Comparison of ENCODE assay signal across 8 cellular contexts in genomic region chr3:136787226-136787793, GRCh38. TPM values are rescaled to one million over a fixed set of nuclear protein-coding genes. Genes with fewer than 3 reads are reported as not detected.
DNase-seq lines count a peak whose midpoint lies in the region; ATAC-seq and TF ChIP-seq lines count a peak whose summit lies in the region.

No MANE protein-coding gene starts in this region.

- peaks cover 19% of the 10 kb centered on the region for H3K4me1 ChIP-seq in GM23248 (ENCODE audit: insufficient read depth)
- H3K4me1 ChIP-seq in OCI-LY3 (ENCODE audit: low read length): peaks cover 16% of the 10 kb centered on the region
- no peaks in the 10 kb centered on the region for H3K4me1 ChIP-seq in breast epithelium
- no peaks in the 10 kb centered on the region for H3K4me1 ChIP-seq in aorta (ENCODE audit: control insufficient read depth in 1 of 2, insufficient read depth in 2 of 2, low read length in 2 of 2)

- H3K36me3 ChIP-seq in GM23248 (ENCODE audit: low read depth) (no peaks in the 10 kb centered on the region), OCI-LY3 (replicated peaks; ENCODE audit: low read depth, low read length) (no peaks in the 10 kb centered on the region), breast epithelium (no peaks in the 10 kb centered on the region), aorta (ENCODE audit: control insufficient read depth in 1 of 2, insufficient read depth in 2 of 2, low read length in 1 of 2) (no peaks in the 10 kb centered on the region)

- peaks cover 15% of the 10 kb centered on the region for H3K4me1 Mint-ChIP-seq in mesothelial cell of epicardium

- H3F3A ChIP-seq in GM23248 (ENCODE audit: insufficient read depth): peaks cover 21% of the 10 kb centered on the region

- TF ChIP-seq POLR2A in breast epithelium (IDR thresholded peaks at IDR 0.05): no peak

- peak overlapping the region; percentile 72 for H3K9ac ChIP-seq in GM23248
- H3K9ac ChIP-seq in OCI-LY3 (ENCODE audit: low read length): peak overlapping the region; percentile 23; the same call in 1 of the 2 replicates

- H3K27me3 Mint-ChIP-seq in mesothelial cell of epicardium (ENCODE audit: low read depth): no peaks in the 10 kb centered on the region

- peak; percentile 79 for ATAC-seq in aorta (ENCODE audit: low FRiP score)

- H2AFZ ChIP-seq in GM23248 (peak overlapping the region; percentile 90), OCI-LY3 (ENCODE audit: low read depth, low read length) (peak overlapping the region; percentile 85)

- peak overlapping the region; percentile 63 for H3K4me3 ChIP-seq in GM23248
- peak overlapping the region; percentile 6; the same call in 1 of the 2 replicates for H3K4me3 ChIP-seq in OCI-LY3 (ENCODE audit: low read length)
- H3K4me3 ChIP-seq in breast epithelium: peak overlapping the region in 2 of 3 donors; percentile 26 to 46
- H3K4me3 ChIP-seq in aorta (ENCODE audit: low read length in 2 of 2): peak overlapping the region; percentile 32 to 45

- in situ Hi-C loops in GM23248 (cut with MboI): no loop called here

- peak overlapping the region; percentile 72 for H3K27ac ChIP-seq in GM23248
- H3K27ac ChIP-seq in OCI-LY3 (ENCODE audit: low read length): peak overlapping the region; percentile 33; the same call in 1 of the 2 replicates
- peak overlapping the region; percentile 46 to 71 for H3K27ac ChIP-seq in breast epithelium
- peak overlapping the region in 1 of 2 donors; percentile 42 for H3K27ac ChIP-seq in aorta (ENCODE audit: low read depth in 1 of 2, low read length in 2 of 2)

- H3K9me2 ChIP-seq in GM23248 (ENCODE audit: insufficient read depth): no peaks in the 10 kb centered on the region

- intact Hi-C loops in breast epithelium (cut with DNase I; ENCODE audit: low total_unique reads): no loop called here
- intact Hi-C loops in aorta (cut with DNase I): no loop called here

- H4K20me1 ChIP-seq in GM23248 (ENCODE audit: insufficient read depth) (no peaks in the 10 kb centered on the region), OCI-LY3 (ENCODE audit: insufficient read depth, low read length) (no peaks in the 10 kb centered on the region)

- H3K27me3 ChIP-seq in GM23248 (replicated peaks; ENCODE audit: insufficient read depth): no peaks in the 10 kb centered on the region
- H3K27me3 ChIP-seq in OCI-LY3 (ENCODE audit: low read depth, low read length): no peaks in the 10 kb centered on the region
- no peaks in the 10 kb centered on the region for H3K27me3 ChIP-seq in breast epithelium
- H3K27me3 ChIP-seq in aorta (ENCODE audit: control insufficient read depth in 1 of 2, insufficient read depth in 2 of 2, low read length in 1 of 2): no peaks in the 10 kb centered on the region

- DNase-seq in NCI-H1417 (lab: John Stamatoyannopoulos, UW) (peak in 2 of 3 experiments; percentile 21 to 68), NCI-H1417 treated with DMSO at 0.1 percent for 48 hours (lab: John Stamatoyannopoulos, UW) (no peak), GM23248 (peak; percentile 52), breast epithelium (ENCODE audit: low spot score in 2 of 2) (no peak), mesothelial cell of epicardium (ENCODE audit: low spot score in 2 of 2, unreplicated experiment in 2 of 2) (no peak), aorta (peak in 1 of 2 donors; percentile 49), COLO829 (ENCODE audit: low spot score) (no peak)

- 53 to 59% methylated on average over 3 of the region's 3 CpGs for WGBS in GM23248 (ENCODE audit: low coverage in 1 of 2, low lambda C conversion rate in 2 of 2, missing lambda C conversion rate in 2 of 2), 2 experiments
- 3% methylated on average over 3 of the region's 3 CpGs for WGBS in aorta, 2 donors

- H3K9me3 Mint-ChIP-seq in mesothelial cell of epicardium: peaks cover 4% of the 10 kb centered on the region

- H3K4me3 Mint-ChIP-seq in mesothelial cell of epicardium: no peak overlapping the region

- H3K79me2 ChIP-seq in GM23248 (ENCODE audit: insufficient read depth) (no peaks in the 10 kb centered on the region), OCI-LY3 (ENCODE audit: low read length) (no peaks in the 10 kb centered on the region)

- TF ChIP-seq CTCF in OCI-LY3 (IDR thresholded peaks at IDR 0.05; ENCODE audit: low read depth, low read length) (0 out of 2 replicates have a peak, but pooled peaks have one; percentile 6), breast epithelium (IDR thresholded peaks at IDR 0.05) (no peak), mesothelial cell of epicardium (IDR thresholded peaks at IDR 0.05; ENCODE audit: unreplicated experiment) (no peak)

- H3K4me2 ChIP-seq in GM23248 (ENCODE audit: unreplicated experiment) (peak overlapping the region; percentile 85), OCI-LY3 (ENCODE audit: low read length) (peak overlapping the region; percentile 50)

- no peaks in the 10 kb centered on the region for H3K36me3 Mint-ChIP-seq in mesothelial cell of epicardium

- H3K27ac Mint-ChIP-seq in mesothelial cell of epicardium: peak overlapping the region; percentile 90

- H3K9me3 ChIP-seq in GM23248 (ENCODE audit: low read depth) (no peaks in the 10 kb centered on the region), OCI-LY3 (ENCODE audit: insufficient read depth, low read length) (no peaks in the 10 kb centered on the region), breast epithelium (no peaks in the 10 kb centered on the region), aorta (ENCODE audit: control insufficient read depth, low read length) (no peaks in the 10 kb centered on the region)

RNA-seq across cellular contexts. Expression of gene SLC35G2, which starts 31.6 kb away (rescaled TPM):
- 9.4 and 11.6 TPM in 2 replicates for total RNA-seq in GM23248 (2014; rRNA removed; shearing (Covaris generic))
- polyA plus RNA-seq in GM23248 (2016; fragmentation: Nextera tagmentation; extraction: Ambion mirVana): 10.8 and 12.5 TPM in 2 replicates
- total RNA-seq in breast epithelium: 1 to 10 TPM; 6.0 to 9.5 (median 9.3) TPM
- 0.76 to 0.88 TPM (median 0.80 TPM) in 3 replicates for total RNA-seq in mesothelial cell of epicardium
- 10 to 100 TPM in 1 of 2 donors, 1 to 10 TPM in 1; 7.5 to 13.1 TPM for total RNA-seq in aorta
- polyA plus RNA-seq in aorta: 1 to 10 TPM; 1.1 to 2.3 TPM

RNA-seq across cellular contexts. Expression of gene STAG1, which starts 35.1 kb away (rescaled TPM):
- 39.7 and 41.7 TPM in 2 replicates for total RNA-seq in GM23248 (2014; rRNA removed; shearing (Covaris generic))
- polyA plus RNA-seq in GM23248 (2016; fragmentation: Nextera tagmentation; extraction: Ambion mirVana): 21.1 and 22.7 TPM in 2 replicates
- total RNA-seq in breast epithelium: 10 to 100 TPM; 54.4 to 83.7 (median 73.7) TPM
- total RNA-seq in mesothelial cell of epicardium: 49.0 to 52.6 TPM (median 51.8 TPM) in 3 replicates
- 10 to 100 TPM; 63.6 to 68.6 TPM for total RNA-seq in aorta
- 10 to 100 TPM; 11.0 to 13.2 TPM for polyA plus RNA-seq in aorta

Comparison
In these comparisons a context has a peak if more than half of its experiments do, and no peak if none do; other contexts are left out.
1. DNase-seq: peak in NCI-H1417 (2 of 3) and GM23248 (single experiment); none in NCI-H1417 treated with DMSO at 0.1 percent for 48 hours (single experiment), breast epithelium (0 of 2), mesothelial cell of epicardium (0 of 2) and COLO829 (single experiment).
2. H3K4me3 ChIP-seq: peak in every context shown above with its lines; median percentile 63 in GM23248; 38 in aorta; 36 in breast epithelium; 6 in OCI-LY3.